1 cellular context compared by ENCODE assay signal in the genomic region with DNA sequence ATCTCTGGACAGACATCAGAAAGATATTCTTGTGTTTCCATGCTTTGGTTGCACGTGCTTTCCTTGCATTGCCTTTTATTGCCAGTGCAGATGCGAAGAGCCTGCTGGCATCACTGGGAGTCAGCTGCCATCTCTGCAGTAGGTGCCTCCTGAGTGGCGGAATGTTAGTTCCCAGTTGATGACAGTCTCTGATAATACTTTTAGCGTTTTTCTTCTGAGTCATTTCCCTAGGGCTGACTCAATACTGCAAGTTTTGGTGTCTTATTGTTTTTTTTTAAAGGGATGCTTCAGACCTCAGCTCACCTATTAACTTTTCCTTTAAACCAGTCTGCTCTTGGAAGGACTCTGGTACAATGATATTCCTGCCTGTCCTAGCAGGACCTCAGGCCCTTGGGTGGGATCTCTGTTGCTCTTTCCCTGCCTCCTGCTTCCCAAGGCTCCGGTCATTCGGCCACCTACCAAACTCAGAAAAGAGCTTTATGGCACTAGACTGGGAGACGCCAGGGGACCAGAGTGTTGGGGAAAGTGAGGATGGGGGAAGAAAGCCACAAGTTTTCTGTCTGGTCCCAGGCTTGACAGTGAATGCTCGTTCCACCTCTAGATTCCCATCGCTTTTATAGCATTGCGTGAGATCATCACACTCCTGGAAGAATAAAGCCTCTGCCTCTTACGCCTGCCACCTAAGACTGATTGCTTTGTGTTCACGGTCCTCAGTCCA.
TF ChIP-seq lines count a peak whose summit lies in the region.

No MANE protein-coding gene starts in this region.

TF ChIP-seq in SK-N-SH, 30 proteins besides CTCF, POLR2A, EP300 and RAD21 (continued from another document):
- TF ChIP-seq, protein P1, sequence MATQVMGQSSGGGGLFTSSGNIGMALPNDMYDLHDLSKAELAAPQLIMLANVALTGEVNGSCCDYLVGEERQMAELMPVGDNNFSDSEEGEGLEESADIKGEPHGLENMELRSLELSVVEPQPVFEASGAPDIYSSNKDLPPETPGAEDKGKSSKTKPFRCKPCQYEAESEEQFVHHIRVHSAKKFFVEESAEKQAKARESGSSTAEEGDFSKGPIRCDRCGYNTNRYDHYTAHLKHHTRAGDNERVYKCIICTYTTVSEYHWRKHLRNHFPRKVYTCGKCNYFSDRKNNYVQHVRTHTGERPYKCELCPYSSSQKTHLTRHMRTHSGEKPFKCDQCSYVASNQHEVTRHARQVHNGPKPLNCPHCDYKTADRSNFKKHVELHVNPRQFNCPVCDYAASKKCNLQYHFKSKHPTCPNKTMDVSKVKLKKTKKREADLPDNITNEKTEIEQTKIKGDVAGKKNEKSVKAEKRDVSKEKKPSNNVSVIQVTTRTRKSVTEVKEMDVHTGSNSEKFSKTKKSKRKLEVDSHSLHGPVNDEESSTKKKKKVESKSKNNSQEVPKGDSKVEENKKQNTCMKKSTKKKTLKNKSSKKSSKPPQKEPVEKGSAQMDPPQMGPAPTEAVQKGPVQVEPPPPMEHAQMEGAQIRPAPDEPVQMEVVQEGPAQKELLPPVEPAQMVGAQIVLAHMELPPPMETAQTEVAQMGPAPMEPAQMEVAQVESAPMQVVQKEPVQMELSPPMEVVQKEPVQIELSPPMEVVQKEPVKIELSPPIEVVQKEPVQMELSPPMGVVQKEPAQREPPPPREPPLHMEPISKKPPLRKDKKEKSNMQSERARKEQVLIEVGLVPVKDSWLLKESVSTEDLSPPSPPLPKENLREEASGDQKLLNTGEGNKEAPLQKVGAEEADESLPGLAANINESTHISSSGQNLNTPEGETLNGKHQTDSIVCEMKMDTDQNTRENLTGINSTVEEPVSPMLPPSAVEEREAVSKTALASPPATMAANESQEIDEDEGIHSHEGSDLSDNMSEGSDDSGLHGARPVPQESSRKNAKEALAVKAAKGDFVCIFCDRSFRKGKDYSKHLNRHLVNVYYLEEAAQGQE (IDR thresholded peaks at IDR 0.05; ENCODE audit: low read depth, low read length) = no peak
- TF ChIP-seq, protein P2, sequence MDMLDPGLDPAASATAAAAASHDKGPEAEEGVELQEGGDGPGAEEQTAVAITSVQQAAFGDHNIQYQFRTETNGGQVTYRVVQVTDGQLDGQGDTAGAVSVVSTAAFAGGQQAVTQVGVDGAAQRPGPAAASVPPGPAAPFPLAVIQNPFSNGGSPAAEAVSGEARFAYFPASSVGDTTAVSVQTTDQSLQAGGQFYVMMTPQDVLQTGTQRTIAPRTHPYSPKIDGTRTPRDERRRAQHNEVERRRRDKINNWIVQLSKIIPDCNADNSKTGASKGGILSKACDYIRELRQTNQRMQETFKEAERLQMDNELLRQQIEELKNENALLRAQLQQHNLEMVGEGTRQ (IDR thresholded peaks at IDR 0.05; ENCODE audit: borderline replicate concordance, low read depth, low read length) = no peak
- TF ChIP-seq JUND (IDR thresholded peaks at IDR 0.05) = peak; percentile 99
- TF ChIP-seq YY1 (IDR thresholded peaks at IDR 0.05; ENCODE audit: low read depth) = peak; percentile 70; the same call in 1 of the 2 replicates
- TF ChIP-seq NFIC (IDR thresholded peaks at IDR 0.05; ENCODE audit: borderline replicate concordance) = peak; percentile 91; the same call in 1 of the 2 replicates
